14 cellular contexts compared by ENCODE assay signal in the genomic region with DNA sequence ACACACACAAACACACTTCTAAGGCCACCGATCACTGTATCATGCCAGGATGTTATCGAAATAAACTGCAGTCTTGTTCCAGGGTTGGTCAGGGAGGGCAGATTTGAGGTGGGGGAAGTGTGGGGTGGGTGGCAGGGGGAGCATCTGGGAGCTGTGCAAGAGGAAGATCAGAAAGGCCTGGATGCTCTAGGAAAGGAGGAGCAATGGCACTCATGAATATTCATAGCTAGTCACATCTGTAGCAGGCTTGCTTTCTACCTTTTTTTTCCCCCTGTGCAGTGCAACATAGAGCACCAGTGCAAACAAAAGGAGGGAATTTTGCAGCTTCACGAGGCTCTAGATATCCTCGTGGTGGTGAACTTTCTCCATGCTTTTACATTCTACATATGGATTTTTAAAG.
DNase-seq lines count a peak whose midpoint lies in the region; ATAC-seq and TF ChIP-seq lines count a peak whose summit lies in the region.
"Had no signal": no experiment of that assay in that cellular context is flagged by ENCODE, and none has a peak within 500 bp of the region (broad histone marks: within the 10 kb centered on the region; RNA-seq: fewer than 3 reads in every experiment).

No MANE protein-coding gene starts in this region.

- no peak overlapping the region for H3K4me3 Mint-ChIP-seq in activated T-cell treated with anti-CD3 and anti-CD28 coated beads, Interleukin-2, amount 50 U/mL, for 4 hours
- H3K4me3 Mint-ChIP-seq: activated CD4-positive, alpha-beta memory T cell treated with anti-CD3 and anti-CD28 coated beads, Interleukin-2, amount 10 ng/mL, durations not matched to agents 7 days and 5 days; stimulated activated naive CD8-positive, alpha-beta T cell treated with anti-CD3 and anti-CD28 coated beads, Interleukin-15, Interleukin-2, amounts not matched to agents 100 ng/mL and 50 ng/mL, for 24 hours had no signal

- no peak overlapping the region for H2AFZ ChIP-seq in OCI-LY1 (ENCODE audit: low read length)
- H2AFZ ChIP-seq in neural cell (ENCODE audit: low read depth, low read length), result no peak overlapping the region

- H3K27ac ChIP-seq in OCI-LY1 (ENCODE audit: low read depth, low read length, poor library complexity, severe bottlenecking), result peak overlapping the region; percentile 93
- peak overlapping the region in 3 of 4 donors; percentile 53 to 74 (median 70) for H3K27ac ChIP-seq in esophagus squamous epithelium
- peak overlapping the region; percentile 29 for H3K27ac ChIP-seq in neural cell (ENCODE audit: low read length)

- H3K27me3 Mint-ChIP-seq in activated T-cell treated with anti-CD3 and anti-CD28 coated beads, Interleukin-2, amount 50 U/mL, for 4 hours (ENCODE audit: low read depth), result no peaks in the 10 kb centered on the region
- H3K27me3 Mint-ChIP-seq: activated CD4-positive, alpha-beta memory T cell treated with anti-CD3 and anti-CD28 coated beads, Interleukin-2, amount 10 ng/mL, durations not matched to agents 7 days and 5 days; stimulated activated naive CD8-positive, alpha-beta T cell treated with anti-CD3 and anti-CD28 coated beads, Interleukin-15, Interleukin-2, amounts not matched to agents 100 ng/mL and 50 ng/mL, for 24 hours had no signal

- H3K4me3 ChIP-seq in GM06990 (replicated peaks; ENCODE audit: low read depth, low read length) (peak overlapping the region; percentile 31; the same call in 1 of the 2 replicates), OCI-LY1 (ENCODE audit: low read depth, low read length, poor library complexity, severe bottlenecking) (peak overlapping the region; percentile 48), esophagus squamous epithelium (no peak overlapping the region), neural cell (ENCODE audit: low read length) (peak overlapping the region; percentile 31)

- H3F3A ChIP-seq in OCI-LY1 (ENCODE audit: insufficient read depth, low read length) (no peaks in the 10 kb centered on the region), neural cell (ENCODE audit: insufficient read depth, low read length, poor library complexity, severe bottlenecking) (no peaks in the 10 kb centered on the region)

- H3K9me2 ChIP-seq in OCI-LY1 (ENCODE audit: low read depth, low read length) (no peaks in the 10 kb centered on the region), neural cell (ENCODE audit: insufficient read depth, low read length) (no peaks in the 10 kb centered on the region)

- peak; percentile 20 for DNase-seq in GM06990 (ENCODE audit: extremely low read depth, insufficient read length)
- DNase-seq in esophagus squamous epithelium (lab: John Stamatoyannopoulos, UW), result no peak
- no peak for DNase-seq in activated T-cell treated with anti-CD3 and anti-CD28 coated beads, Interleukin-2, amount 50 U/mL, for 4 hours
- DNase-seq in MV-4-11 (lab: John Stamatoyannopoulos, UW), result no peak
- DNase-seq: activated CD4-positive, alpha-beta memory T cell treated with anti-CD3 and anti-CD28 coated beads, Interleukin-2, amount 10 ng/mL, durations not matched to agents 7 days and 5 days; AML-193; stimulated activated CD4-positive, alpha-beta T cell treated with anti-CD3 and anti-CD28 coated beads, Interleukin-2, amount 100 ng/mL, for 24 hours; T-helper 1 cell had no signal

- H3K9me3 Mint-ChIP-seq in activated T-cell treated with anti-CD3 and anti-CD28 coated beads, Interleukin-2, amount 50 U/mL, for 4 hours, result no peaks in the 10 kb centered on the region

- 17 to 27% methylated on average over 4 of the region's 4 CpGs for WGBS in esophagus squamous epithelium, 2 donors

- H3K79me2 ChIP-seq in OCI-LY1 (ENCODE audit: insufficient read depth, low read length), result no peaks in the 10 kb centered on the region; the same call in 1 of the 2 replicates
- peaks cover 92% of the 10 kb centered on the region for H3K79me2 ChIP-seq in neural cell (replicated peaks; ENCODE audit: insufficient read depth, low read length)

- no peak for TF ChIP-seq RAD21 in neural cell (conservative IDR thresholded peaks at IDR 0.05)

- TF ChIP-seq POLR2A in esophagus squamous epithelium (IDR thresholded peaks at IDR 0.05), result no peak

- H3K4me2 ChIP-seq in OCI-LY1 (ENCODE audit: low read length), result peak overlapping the region; percentile 67
- H3K4me2 ChIP-seq in neural cell (ENCODE audit: low read length), result no peak overlapping the region

- no peak for ATAC-seq in HG03039 (IDR thresholded peaks at IDR 0.05; ENCODE audit: unreplicated experiment)
- ATAC-seq in HG02970 (IDR thresholded peaks at IDR 0.05; ENCODE audit: low FRiP score, unreplicated experiment), result no peak
- ATAC-seq in activated T-cell treated with anti-CD3 and anti-CD28 coated beads, Interleukin-2, amount 50 U/mL, for 4 hours, result no peak
- ATAC-seq: activated naive CD4-positive, alpha-beta T cell treated with anti-CD3 and anti-CD28 coated beads, Interleukin-2, amount 50 U/mL, for 72 hours had no signal

- H3K36me3 ChIP-seq in GM06990 (ENCODE audit: control insufficient read depth, insufficient read depth, low read length) (no peaks in the 10 kb centered on the region), OCI-LY1 (ENCODE audit: insufficient read depth, low read length) (peaks cover 20% of the 10 kb centered on the region; the same call in 1 of the 2 replicates), esophagus squamous epithelium (no peaks in the 10 kb centered on the region), neural cell (ENCODE audit: insufficient read depth, low read length) (peaks cover 15% of the 10 kb centered on the region)

- intact Hi-C loops in esophagus squamous epithelium (cut with DNase I), result no loop called here

- H3K27me3 ChIP-seq in GM06990 (replicated peaks; ENCODE audit: control insufficient read depth, insufficient read depth, low read length) (no peaks in the 10 kb centered on the region), OCI-LY1 (ENCODE audit: insufficient read depth, low read length) (no peaks in the 10 kb centered on the region), esophagus squamous epithelium (no peaks in the 10 kb centered on the region), neural cell (ENCODE audit: insufficient read depth, low read depth, low read length) (no peaks in the 10 kb centered on the region)

- H3K4me1 ChIP-seq in OCI-LY1 (ENCODE audit: insufficient read depth, low read length, severe bottlenecking) (peaks cover 77% of the 10 kb centered on the region), esophagus squamous epithelium (peaks cover 0 to 41% (median 7%) of the 10 kb centered on the region in 3 donors)

- no peaks in the 10 kb centered on the region for H3K36me3 Mint-ChIP-seq in activated T-cell treated with anti-CD3 and anti-CD28 coated beads, Interleukin-2, amount 50 U/mL, for 4 hours (ENCODE audit: insufficient read depth)
- H3K36me3 Mint-ChIP-seq: activated naive CD4-positive, alpha-beta T cell treated with anti-CD3 and anti-CD28 coated beads, Interleukin-2, amount 50 U/mL, for 72 hours had no signal

- no peak for TF ChIP-seq EP300 in neural cell (conservative IDR thresholded peaks at IDR 0.05; ENCODE audit: poor library complexity, severe bottlenecking)

- no peak for TF ChIP-seq CTCF in GM06990 (IDR thresholded peaks at IDR 0.05; ENCODE audit: insufficient read depth, low read length, poor library complexity, severe bottlenecking)
- no peak for TF ChIP-seq CTCF in OCI-LY1 (IDR thresholded peaks at IDR 0.05; ENCODE audit: low read length)
- TF ChIP-seq CTCF in esophagus squamous epithelium (IDR thresholded peaks at IDR 0.05), result no peak
- no peak for TF ChIP-seq CTCF in neural cell (IDR thresholded peaks at IDR 0.05; ENCODE audit: poor library complexity, severe bottlenecking)

- H3K4me1 Mint-ChIP-seq in activated T-cell treated with anti-CD3 and anti-CD28 coated beads, Interleukin-2, amount 50 U/mL, for 4 hours (ENCODE audit: low read depth), result no peaks in the 10 kb centered on the region
- H3K4me1 Mint-ChIP-seq: activated CD4-positive, alpha-beta memory T cell treated with anti-CD3 and anti-CD28 coated beads, Interleukin-2, amount 10 ng/mL, durations not matched to agents 7 days and 5 days had no signal

- H3K9me3 ChIP-seq in OCI-LY1 (ENCODE audit: low read length) (no peaks in the 10 kb centered on the region), esophagus squamous epithelium (no peaks in the 10 kb centered on the region), neural cell (ENCODE audit: low read length) (no peaks in the 10 kb centered on the region)

- peak overlapping the region; percentile 41; the same call in 1 of the 2 replicates for H3K9ac ChIP-seq in OCI-LY1 (ENCODE audit: low read length)
- peak overlapping the region; percentile 10 for H3K9ac ChIP-seq in neural cell (ENCODE audit: low read length)

- H4K20me1 ChIP-seq in OCI-LY1 (ENCODE audit: insufficient read depth, low read length), result no peaks in the 10 kb centered on the region
- peaks cover 82% of the 10 kb centered on the region for H4K20me1 ChIP-seq in neural cell (ENCODE audit: insufficient read depth)

TF ChIP-seq in neural cell, 6 proteins besides CTCF, POLR2A, EP300 and RAD21 (continues in another document):
- no peak for TF ChIP-seq SMC3 (conservative IDR thresholded peaks at IDR 0.05; ENCODE audit: poor library complexity)
- TF ChIP-seq EZH2 (IDR thresholded peaks at IDR 0.05; ENCODE audit: borderline replicate concordance, insufficient read depth, low read length, poor library complexity, severe bottlenecking), result no peak
- TF ChIP-seq TAF1 (IDR thresholded peaks at IDR 0.05; ENCODE audit: low read depth), result no peak
- TF ChIP-seq, protein P1, sequence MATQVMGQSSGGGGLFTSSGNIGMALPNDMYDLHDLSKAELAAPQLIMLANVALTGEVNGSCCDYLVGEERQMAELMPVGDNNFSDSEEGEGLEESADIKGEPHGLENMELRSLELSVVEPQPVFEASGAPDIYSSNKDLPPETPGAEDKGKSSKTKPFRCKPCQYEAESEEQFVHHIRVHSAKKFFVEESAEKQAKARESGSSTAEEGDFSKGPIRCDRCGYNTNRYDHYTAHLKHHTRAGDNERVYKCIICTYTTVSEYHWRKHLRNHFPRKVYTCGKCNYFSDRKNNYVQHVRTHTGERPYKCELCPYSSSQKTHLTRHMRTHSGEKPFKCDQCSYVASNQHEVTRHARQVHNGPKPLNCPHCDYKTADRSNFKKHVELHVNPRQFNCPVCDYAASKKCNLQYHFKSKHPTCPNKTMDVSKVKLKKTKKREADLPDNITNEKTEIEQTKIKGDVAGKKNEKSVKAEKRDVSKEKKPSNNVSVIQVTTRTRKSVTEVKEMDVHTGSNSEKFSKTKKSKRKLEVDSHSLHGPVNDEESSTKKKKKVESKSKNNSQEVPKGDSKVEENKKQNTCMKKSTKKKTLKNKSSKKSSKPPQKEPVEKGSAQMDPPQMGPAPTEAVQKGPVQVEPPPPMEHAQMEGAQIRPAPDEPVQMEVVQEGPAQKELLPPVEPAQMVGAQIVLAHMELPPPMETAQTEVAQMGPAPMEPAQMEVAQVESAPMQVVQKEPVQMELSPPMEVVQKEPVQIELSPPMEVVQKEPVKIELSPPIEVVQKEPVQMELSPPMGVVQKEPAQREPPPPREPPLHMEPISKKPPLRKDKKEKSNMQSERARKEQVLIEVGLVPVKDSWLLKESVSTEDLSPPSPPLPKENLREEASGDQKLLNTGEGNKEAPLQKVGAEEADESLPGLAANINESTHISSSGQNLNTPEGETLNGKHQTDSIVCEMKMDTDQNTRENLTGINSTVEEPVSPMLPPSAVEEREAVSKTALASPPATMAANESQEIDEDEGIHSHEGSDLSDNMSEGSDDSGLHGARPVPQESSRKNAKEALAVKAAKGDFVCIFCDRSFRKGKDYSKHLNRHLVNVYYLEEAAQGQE (IDR thresholded peaks at IDR 0.05; ENCODE audit: borderline replicate concordance), result no peak

Comparison
In these comparisons a context has a peak if more than half of its experiments do, and no peak if none do; other contexts are left out.
1. H3K4me3 ChIP-seq: peak in GM06990 (single experiment), OCI-LY1 (single experiment) and neural cell (single experiment); none in esophagus squamous epithelium (0 of 4).
2. H3K27ac ChIP-seq: peak in every context shown above with its lines; median percentile 93 in OCI-LY1; 70 in esophagus squamous epithelium; 29 in neural cell.